Comparison of ENCODE assay signal across 1 cellular context in the genomic region with DNA sequence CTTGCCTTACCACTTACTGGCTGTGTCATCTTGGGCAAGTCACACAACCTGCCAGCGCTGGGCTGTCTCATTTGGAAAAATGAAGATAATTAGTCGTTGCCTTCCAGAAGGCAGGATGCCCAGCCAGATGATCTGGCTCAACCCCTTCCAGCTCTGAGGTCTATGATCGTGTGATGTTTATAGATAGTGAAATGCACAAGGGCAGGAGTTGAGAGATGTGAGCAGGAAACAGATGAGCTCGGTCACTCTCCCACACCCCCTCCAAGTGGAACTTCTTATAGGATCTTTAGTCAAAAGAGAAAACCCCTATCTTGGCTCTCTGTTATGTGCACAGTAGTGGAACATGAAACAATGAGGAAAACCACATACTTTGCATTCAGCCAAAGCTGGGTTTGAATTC.
TF ChIP-seq lines count a peak whose summit lies in the region.

No MANE protein-coding gene starts in this region.

TF ChIP-seq in GM23338, 12 proteins besides CTCF, POLR2A, EP300 and RAD21:
- TF ChIP-seq, protein P1, sequence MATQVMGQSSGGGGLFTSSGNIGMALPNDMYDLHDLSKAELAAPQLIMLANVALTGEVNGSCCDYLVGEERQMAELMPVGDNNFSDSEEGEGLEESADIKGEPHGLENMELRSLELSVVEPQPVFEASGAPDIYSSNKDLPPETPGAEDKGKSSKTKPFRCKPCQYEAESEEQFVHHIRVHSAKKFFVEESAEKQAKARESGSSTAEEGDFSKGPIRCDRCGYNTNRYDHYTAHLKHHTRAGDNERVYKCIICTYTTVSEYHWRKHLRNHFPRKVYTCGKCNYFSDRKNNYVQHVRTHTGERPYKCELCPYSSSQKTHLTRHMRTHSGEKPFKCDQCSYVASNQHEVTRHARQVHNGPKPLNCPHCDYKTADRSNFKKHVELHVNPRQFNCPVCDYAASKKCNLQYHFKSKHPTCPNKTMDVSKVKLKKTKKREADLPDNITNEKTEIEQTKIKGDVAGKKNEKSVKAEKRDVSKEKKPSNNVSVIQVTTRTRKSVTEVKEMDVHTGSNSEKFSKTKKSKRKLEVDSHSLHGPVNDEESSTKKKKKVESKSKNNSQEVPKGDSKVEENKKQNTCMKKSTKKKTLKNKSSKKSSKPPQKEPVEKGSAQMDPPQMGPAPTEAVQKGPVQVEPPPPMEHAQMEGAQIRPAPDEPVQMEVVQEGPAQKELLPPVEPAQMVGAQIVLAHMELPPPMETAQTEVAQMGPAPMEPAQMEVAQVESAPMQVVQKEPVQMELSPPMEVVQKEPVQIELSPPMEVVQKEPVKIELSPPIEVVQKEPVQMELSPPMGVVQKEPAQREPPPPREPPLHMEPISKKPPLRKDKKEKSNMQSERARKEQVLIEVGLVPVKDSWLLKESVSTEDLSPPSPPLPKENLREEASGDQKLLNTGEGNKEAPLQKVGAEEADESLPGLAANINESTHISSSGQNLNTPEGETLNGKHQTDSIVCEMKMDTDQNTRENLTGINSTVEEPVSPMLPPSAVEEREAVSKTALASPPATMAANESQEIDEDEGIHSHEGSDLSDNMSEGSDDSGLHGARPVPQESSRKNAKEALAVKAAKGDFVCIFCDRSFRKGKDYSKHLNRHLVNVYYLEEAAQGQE (IDR thresholded peaks at IDR 0.05; ENCODE audit: unreplicated experiment) = no peak
- TF ChIP-seq JUNB (IDR thresholded peaks at IDR 0.05; ENCODE audit: unreplicated experiment) = no peak
- TF ChIP-seq EZH2 (IDR thresholded peaks at IDR 0.05; ENCODE audit: low read depth, unreplicated experiment) = no peak
- TF ChIP-seq POLR2AphosphoS5 (IDR thresholded peaks at IDR 0.05; ENCODE audit: low read depth) = no peak
- no peak for TF ChIP-seq EZH2phosphoT487 (IDR thresholded peaks at IDR 0.05; ENCODE audit: unreplicated experiment)
- TF ChIP-seq, protein P2, sequence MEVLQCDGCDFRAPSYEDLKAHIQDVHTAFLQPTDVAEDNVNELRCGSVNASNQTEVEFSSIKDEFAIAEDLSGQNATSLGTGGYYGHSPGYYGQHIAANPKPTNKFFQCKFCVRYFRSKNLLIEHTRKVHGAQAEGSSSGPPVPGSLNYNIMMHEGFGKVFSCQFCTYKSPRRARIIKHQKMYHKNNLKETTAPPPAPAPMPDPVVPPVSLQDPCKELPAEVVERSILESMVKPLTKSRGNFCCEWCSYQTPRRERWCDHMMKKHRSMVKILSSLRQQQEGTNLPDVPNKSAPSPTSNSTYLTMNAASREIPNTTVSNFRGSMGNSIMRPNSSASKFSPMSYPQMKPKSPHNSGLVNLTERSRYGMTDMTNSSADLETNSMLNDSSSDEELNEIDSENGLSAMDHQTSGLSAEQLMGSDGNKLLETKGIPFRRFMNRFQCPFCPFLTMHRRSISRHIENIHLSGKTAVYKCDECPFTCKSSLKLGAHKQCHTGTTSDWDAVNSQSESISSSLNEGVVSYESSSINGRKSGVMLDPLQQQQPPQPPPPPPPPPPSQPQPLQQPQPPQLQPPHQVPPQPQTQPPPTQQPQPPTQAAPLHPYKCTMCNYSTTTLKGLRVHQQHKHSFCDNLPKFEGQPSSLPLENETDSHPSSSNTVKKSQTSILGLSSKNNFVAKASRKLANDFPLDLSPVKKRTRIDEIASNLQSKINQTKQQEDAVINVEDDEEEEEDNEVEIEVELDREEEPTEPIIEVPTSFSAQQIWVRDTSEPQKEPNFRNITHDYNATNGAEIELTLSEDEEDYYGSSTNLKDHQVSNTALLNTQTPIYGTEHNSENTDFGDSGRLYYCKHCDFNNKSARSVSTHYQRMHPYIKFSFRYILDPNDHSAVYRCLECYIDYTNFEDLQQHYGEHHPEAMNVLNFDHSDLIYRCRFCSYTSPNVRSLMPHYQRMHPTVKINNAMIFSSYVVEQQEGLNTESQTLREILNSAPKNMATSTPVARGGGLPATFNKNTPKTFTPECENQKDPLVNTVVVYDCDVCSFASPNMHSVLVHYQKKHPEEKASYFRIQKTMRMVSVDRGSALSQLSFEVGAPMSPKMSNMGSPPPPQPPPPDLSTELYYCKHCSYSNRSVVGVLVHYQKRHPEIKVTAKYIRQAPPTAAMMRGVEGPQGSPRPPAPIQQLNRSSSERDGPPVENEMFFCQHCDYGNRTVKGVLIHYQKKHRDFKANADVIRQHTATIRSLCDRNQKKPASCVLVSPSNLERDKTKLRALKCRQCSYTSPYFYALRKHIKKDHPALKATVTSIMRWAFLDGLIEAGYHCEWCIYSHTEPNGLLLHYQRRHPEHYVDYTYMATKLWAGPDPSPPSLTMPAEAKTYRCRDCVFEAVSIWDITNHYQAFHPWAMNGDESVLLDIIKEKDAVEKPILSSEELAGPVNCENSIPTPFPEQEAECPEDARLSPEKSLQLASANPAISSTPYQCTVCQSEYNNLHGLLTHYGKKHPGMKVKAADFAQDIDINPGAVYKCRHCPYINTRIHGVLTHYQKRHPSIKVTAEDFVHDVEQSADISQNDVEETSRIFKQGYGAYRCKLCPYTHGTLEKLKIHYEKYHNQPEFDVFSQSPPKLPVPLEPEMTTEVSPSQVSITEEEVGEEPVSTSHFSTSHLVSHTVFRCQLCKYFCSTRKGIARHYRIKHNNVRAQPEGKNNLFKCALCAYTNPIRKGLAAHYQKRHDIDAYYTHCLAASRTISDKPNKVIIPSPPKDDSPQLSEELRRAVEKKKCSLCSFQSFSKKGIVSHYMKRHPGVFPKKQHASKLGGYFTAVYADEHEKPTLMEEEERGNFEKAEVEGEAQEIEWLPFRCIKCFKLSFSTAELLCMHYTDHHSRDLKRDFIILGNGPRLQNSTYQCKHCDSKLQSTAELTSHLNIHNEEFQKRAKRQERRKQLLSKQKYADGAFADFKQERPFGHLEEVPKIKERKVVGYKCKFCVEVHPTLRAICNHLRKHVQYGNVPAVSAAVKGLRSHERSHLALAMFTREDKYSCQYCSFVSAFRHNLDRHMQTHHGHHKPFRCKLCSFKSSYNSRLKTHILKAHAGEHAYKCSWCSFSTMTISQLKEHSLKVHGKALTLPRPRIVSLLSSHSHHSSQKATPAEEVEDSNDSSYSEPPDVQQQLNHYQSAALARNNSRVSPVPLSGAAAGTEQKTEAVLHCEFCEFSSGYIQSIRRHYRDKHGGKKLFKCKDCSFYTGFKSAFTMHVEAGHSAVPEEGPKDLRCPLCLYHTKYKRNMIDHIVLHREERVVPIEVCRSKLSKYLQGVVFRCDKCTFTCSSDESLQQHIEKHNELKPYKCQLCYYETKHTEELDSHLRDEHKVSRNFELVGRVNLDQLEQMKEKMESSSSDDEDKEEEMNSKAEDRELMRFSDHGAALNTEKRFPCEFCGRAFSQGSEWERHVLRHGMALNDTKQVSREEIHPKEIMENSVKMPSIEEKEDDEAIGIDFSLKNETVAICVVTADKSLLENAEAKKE (CRISPR knock-in tag; IDR thresholded peaks at IDR 0.05) = no peak
- no peak for TF ChIP-seq CREB1 (CRISPR knock-in tag; IDR thresholded peaks at IDR 0.05; ENCODE audit: low read depth)
